ENCODE assay signal across 11 cellular contexts in the genomic region with DNA sequence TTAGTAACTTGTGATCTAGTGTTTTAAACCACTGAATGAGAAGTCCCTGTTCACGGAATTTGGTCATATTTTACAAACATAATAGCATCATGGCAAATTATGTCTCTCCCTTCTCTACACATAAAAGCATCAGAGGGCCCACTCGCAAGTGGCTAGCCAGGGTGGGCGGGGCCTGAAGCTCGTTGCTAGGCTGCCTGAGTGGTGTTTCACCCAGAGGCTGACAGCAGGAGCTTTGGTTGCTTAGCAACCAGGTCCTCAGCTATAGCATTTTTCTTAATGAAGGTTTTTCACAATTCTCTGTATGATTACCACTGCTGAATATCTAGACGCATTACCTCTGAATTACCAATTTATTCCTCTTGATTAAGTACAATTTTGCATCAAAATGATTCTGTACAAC.
DNase-seq lines count a peak whose midpoint lies in the region; ATAC-seq and TF ChIP-seq lines count a peak whose summit lies in the region.
"Had no signal": no experiment of that assay in that cellular context is flagged by ENCODE, and none has a peak within 500 bp of the region (broad histone marks: within the 10 kb centered on the region; RNA-seq: fewer than 3 reads in every experiment).

No MANE protein-coding gene starts in this region.

- no TSS peak for BruUV-seq in MCF 10A (replicated peaks; lab: Mats Ljungman, UMichigan)

- H3K4me1 ChIP-seq in breast epithelium, result no peaks in the 10 kb centered on the region

- no peaks in the 10 kb centered on the region for H3K27me3 Mint-ChIP-seq in MCF 10A (ENCODE audit: insufficient read depth, unreplicated experiment)
- H3K27me3 Mint-ChIP-seq: B cell had no signal

- H3K9me3 ChIP-seq in breast epithelium, result no peaks in the 10 kb centered on the region

- CTCF ChIA-PET in MCF 10A (lab: Yijun Ruan, JAX), result interaction anchor here (0.8 to 0.9 kb wide), 2 partner anchors 10 to 146 kb away, joined by 3 read pairs; no protein-coding TSS in a partner anchor

- H3K27ac Mint-ChIP-seq in MCF 10A (ENCODE audit: low read depth, unreplicated experiment), result no peak overlapping the region
- H3K27ac Mint-ChIP-seq: activated CD8-positive, alpha-beta memory T cell treated with anti-CD3 and anti-CD28 coated beads, Interleukin-2, amount 10 ng/mL, durations not matched to agents 7 days and 5 days; B cell; mesothelial cell of epicardium had no signal

- intact Hi-C loops in MCF 10A (cut with micrococcal nuclease) (no loop called here), breast epithelium (cut with DNase I; ENCODE audit: low total_unique reads) (loop anchor here (5.0 kb wide), 1 partner anchor 108 kb away; no protein-coding TSS in a partner anchor)

- no peaks in the 10 kb centered on the region for H3K27me3 ChIP-seq in breast epithelium

- no peaks in the 10 kb centered on the region for H3K36me3 ChIP-seq in breast epithelium

- ATAC-seq in GM19328 (IDR thresholded peaks at IDR 0.05; ENCODE audit: unreplicated experiment), result no peak
- no peak for ATAC-seq in HG02588 (IDR thresholded peaks at IDR 0.05; ENCODE audit: unreplicated experiment)
- ATAC-seq in GM18519 (IDR thresholded peaks at IDR 0.05; ENCODE audit: low FRiP score, unreplicated experiment), result no peak
- ATAC-seq: activated CD8-positive, alpha-beta memory T cell treated with anti-CD3 and anti-CD28 coated beads, Interleukin-2, amount 10 ng/mL, durations not matched to agents 7 days and 5 days had no signal

- TF ChIP-seq CTCF in MCF 10A (IDR thresholded peaks at IDR 0.05; ENCODE audit: unreplicated experiment), result no peak
- TF ChIP-seq CTCF in breast epithelium (IDR thresholded peaks at IDR 0.05), result no peak
- TF ChIP-seq CTCF in epithelial cell of esophagus (IDR thresholded peaks at IDR 0.05; ENCODE audit: insufficient read depth, low read depth, low read length, missing control alignments), result no peak

- H3K4me3 Mint-ChIP-seq in MCF 10A (ENCODE audit: unreplicated experiment), result no peak overlapping the region
- H3K4me3 Mint-ChIP-seq: activated CD8-positive, alpha-beta memory T cell treated with anti-CD3 and anti-CD28 coated beads, Interleukin-2, amount 10 ng/mL, durations not matched to agents 7 days and 5 days; B cell; mesothelial cell of epicardium had no signal

- TF ChIP-seq POLR2A in breast epithelium (IDR thresholded peaks at IDR 0.05), result no peak

- no peaks in the 10 kb centered on the region for H3K4me1 Mint-ChIP-seq in MCF 10A (ENCODE audit: insufficient read depth, unreplicated experiment)
- H3K4me1 Mint-ChIP-seq: B cell had no signal

- no peaks in the 10 kb centered on the region for H3K36me3 Mint-ChIP-seq in MCF 10A (ENCODE audit: insufficient read depth, unreplicated experiment)
- H3K36me3 Mint-ChIP-seq: activated CD8-positive, alpha-beta memory T cell treated with anti-CD3 and anti-CD28 coated beads, Interleukin-2, amount 10 ng/mL, durations not matched to agents 7 days and 5 days; mesothelial cell of epicardium had no signal

- H3K27ac ChIP-seq in breast epithelium, result no peak overlapping the region

- peak; percentile 27 for DNase-seq in MCF 10A (ENCODE audit: unreplicated experiment)
- DNase-seq in breast epithelium (ENCODE audit: low spot score in 2 of 2), result no peak
- peak; percentile 34 for DNase-seq in NCI-H524 treated with DMSO at 0.1 percent for 48 hours (lab: John Stamatoyannopoulos, UW)
- peak; percentile 52 for DNase-seq in epithelial cell of esophagus (ENCODE audit: low read depth)
- DNase-seq in smooth muscle cell of the brain vasculature (ENCODE audit: low read depth, low spot score), result peak; percentile 3
- DNase-seq: activated CD8-positive, alpha-beta memory T cell treated with anti-CD3 and anti-CD28 coated beads, Interleukin-2, amount 10 ng/mL, durations not matched to agents 7 days and 5 days had no signal

- POLR2A ChIA-PET in MCF 10A (lab: Yijun Ruan, JAX), result interaction anchor here (0.7 kb wide), 1 partner anchor 330 kb away, joined by 3 read pairs; no protein-coding TSS in a partner anchor

- no peaks in the 10 kb centered on the region for H3K9me3 Mint-ChIP-seq in MCF 10A (ENCODE audit: unreplicated experiment)

- no peak overlapping the region for H3K4me3 ChIP-seq in breast epithelium
- no peak overlapping the region for H3K4me3 ChIP-seq in epithelial cell of esophagus (ENCODE audit: low read length)

Comparison
In these comparisons a context has a peak if more than half of its experiments do, and no peak if none do; other contexts are left out.
1. DNase-seq: peak in MCF 10A (single experiment), NCI-H524 treated with DMSO at 0.1 percent for 48 hours (single experiment), epithelial cell of esophagus (single experiment) and smooth muscle cell of the brain vasculature (single experiment); none in breast epithelium (0 of 2).